1 cellular context compared by ENCODE assay signal in the genomic region with DNA sequence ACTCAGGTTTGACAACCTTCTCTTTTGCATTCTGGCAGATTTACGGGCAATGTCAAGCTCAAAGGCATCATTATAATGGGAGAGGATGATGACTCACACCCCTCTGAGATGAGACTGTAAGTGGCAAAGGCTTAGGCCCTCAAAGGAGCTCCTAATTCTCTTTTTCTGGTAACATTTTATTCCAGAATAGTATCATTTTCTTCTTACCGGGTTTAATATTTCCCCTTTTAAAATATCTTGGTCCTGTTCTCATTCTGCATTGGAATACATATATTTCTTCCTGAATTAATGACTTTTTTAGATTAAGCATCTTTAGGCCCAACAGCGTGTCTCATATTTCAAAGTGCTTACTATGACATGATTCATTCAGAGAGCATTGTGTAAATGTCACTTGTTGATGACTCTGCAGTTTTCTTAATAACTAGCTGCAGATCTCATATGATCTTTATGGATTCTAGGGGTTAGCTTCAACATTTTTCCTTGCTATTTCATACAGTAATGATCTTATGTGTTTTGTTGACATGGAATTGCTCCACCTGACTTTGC.
A peak's percentile ranks its signal among the peaks of the same experiment; 100 is the strongest.
TF ChIP-seq lines count a peak whose summit lies in the region.

No MANE protein-coding gene starts in this region.

TF ChIP-seq in K562, 482 proteins besides CTCF, POLR2A, EP300 and RAD21 (continues in another document):
- no peak for TF ChIP-seq ATF1 (CRISPR knock-in tag; IDR thresholded peaks at IDR 0.05)
- TF ChIP-seq ATF1 (tag; IDR thresholded peaks at IDR 0.05): peak; percentile 30; the same call in 1 of the 2 replicates
- peak; percentile 81 for TF ChIP-seq SMARCA4 (IDR thresholded peaks at IDR 0.05)
- TF ChIP-seq ATF7 (IDR thresholded peaks at IDR 0.05): peak; percentile 20; the same call in 1 of the 2 replicates
- TF ChIP-seq PBX2 (CRISPR knock-in tag; IDR thresholded peaks at IDR 0.05; ENCODE audit: low read depth): no peak
- TF ChIP-seq PBX2 (tag; conservative IDR thresholded peaks at IDR 0.05; ENCODE audit: low read depth): peak; percentile 79
- no peak for TF ChIP-seq SRF (CRISPR knock-in tag; IDR thresholded peaks at IDR 0.05)
- TF ChIP-seq MAFK (IDR thresholded peaks at IDR 0.05; ENCODE audit: low read length): peak; percentile 98
- 0 out of 2 replicates have a peak, but pooled peaks have one; percentile 30 for TF ChIP-seq ZNF668 (CRISPR knock-in tag; IDR thresholded peaks at IDR 0.05)
- peak; percentile 93 for TF ChIP-seq ATF3 (IDR thresholded peaks at IDR 0.05)
- no peak for TF ChIP-seq ATF3 (CRISPR knock-in tag; conservative IDR thresholded peaks at IDR 0.05)
- no peak for TF ChIP-seq PCBP2 (IDR thresholded peaks at IDR 0.05; ENCODE audit: low read depth, low read length, poor library complexity, severe bottlenecking)
- TF ChIP-seq SP1 (CRISPR knock-in tag; IDR thresholded peaks at IDR 0.05): no peak
- peak; percentile 95 for TF ChIP-seq FOSL1 (tag; conservative IDR thresholded peaks at IDR 0.05)
- TF ChIP-seq DPF2 (IDR thresholded peaks at IDR 0.05): peak; percentile 88
- TF ChIP-seq ILF3 (IDR thresholded peaks at IDR 0.05; ENCODE audit: borderline replicate concordance): no peak
- TF ChIP-seq MEIS2 (IDR thresholded peaks at IDR 0.05; ENCODE audit: partially characterized antibody): peak; percentile 89
- 0 out of 2 replicates have a peak, but pooled peaks have one; percentile 19 for TF ChIP-seq SOX6 (IDR thresholded peaks at IDR 0.05)
- TF ChIP-seq DACH1 (IDR thresholded peaks at IDR 0.05; ENCODE audit: partially characterized antibody): peak; percentile 69
- peak; percentile 82; the same call in 1 of the 2 replicates for TF ChIP-seq LEF1 (IDR thresholded peaks at IDR 0.05)
- TF ChIP-seq JUND (IDR thresholded peaks at IDR 0.05; ENCODE audit: borderline replicate concordance, low read depth, low read length): peak; percentile 69
- peak; percentile 81; the same call in 2 of the 3 replicates for TF ChIP-seq JUND (tag; IDR thresholded peaks at IDR 0.05; ENCODE audit: borderline replicate concordance, low read depth, low read length)
- peak; percentile 60 for TF ChIP-seq PKNOX1 (IDR thresholded peaks at IDR 0.05)
- peak; percentile 51 for TF ChIP-seq ZFX (CRISPR knock-in tag; IDR thresholded peaks at IDR 0.05)
- no peak for TF ChIP-seq GATA2 (CRISPR knock-in tag; IDR thresholded peaks at IDR 0.05)
- TF ChIP-seq CEBPG (CRISPR knock-in tag; IDR thresholded peaks at IDR 0.05): no peak
- TF ChIP-seq CEBPG (tag; conservative IDR thresholded peaks at IDR 0.05 in 1 of 2, IDR thresholded peaks at IDR 0.05 in 1 of 2): 0 out of 4 replicates have a peak, but pooled peaks of 1 of the 2 experiments have one; percentile 18
- TF ChIP-seq MAFG (tag; conservative IDR thresholded peaks at IDR 0.05): peak; percentile 100
- peak; percentile 98 for TF ChIP-seq MAFF (IDR thresholded peaks at IDR 0.05; ENCODE audit: low read length)
- TF ChIP-seq TCF7 (IDR thresholded peaks at IDR 0.05; ENCODE audit: borderline replicate concordance): peak; percentile 28; the same call in 1 of the 2 replicates
- TF ChIP-seq, protein P1, sequence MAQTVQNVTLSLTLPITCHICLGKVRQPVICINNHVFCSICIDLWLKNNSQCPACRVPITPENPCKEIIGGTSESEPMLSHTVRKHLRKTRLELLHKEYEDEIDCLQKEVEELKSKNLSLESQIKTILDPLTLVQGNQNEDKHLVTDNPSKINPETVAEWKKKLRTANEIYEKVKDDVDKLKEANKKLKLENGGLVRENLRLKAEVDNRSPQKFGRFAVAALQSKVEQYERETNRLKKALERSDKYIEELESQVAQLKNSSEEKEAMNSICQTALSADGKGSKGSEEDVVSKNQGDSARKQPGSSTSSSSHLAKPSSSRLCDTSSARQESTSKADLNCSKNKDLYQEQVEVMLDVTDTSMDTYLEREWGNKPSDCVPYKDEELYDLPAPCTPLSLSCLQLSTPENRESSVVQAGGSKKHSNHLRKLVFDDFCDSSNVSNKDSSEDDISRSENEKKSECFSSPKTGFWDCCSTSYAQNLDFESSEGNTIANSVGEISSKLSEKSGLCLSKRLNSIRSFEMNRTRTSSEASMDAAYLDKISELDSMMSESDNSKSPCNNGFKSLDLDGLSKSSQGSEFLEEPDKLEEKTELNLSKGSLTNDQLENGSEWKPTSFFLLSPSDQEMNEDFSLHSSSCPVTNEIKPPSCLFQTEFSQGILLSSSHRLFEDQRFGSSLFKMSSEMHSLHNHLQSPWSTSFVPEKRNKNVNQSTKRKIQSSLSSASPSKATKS (CRISPR knock-in tag; IDR thresholded peaks at IDR 0.05): 0 out of 2 replicates have a peak, but pooled peaks have one; percentile 50
- TF ChIP-seq, protein P2, sequence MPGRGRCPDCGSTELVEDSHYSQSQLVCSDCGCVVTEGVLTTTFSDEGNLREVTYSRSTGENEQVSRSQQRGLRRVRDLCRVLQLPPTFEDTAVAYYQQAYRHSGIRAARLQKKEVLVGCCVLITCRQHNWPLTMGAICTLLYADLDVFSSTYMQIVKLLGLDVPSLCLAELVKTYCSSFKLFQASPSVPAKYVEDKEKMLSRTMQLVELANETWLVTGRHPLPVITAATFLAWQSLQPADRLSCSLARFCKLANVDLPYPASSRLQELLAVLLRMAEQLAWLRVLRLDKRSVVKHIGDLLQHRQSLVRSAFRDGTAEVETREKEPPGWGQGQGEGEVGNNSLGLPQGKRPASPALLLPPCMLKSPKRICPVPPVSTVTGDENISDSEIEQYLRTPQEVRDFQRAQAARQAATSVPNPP (IDR thresholded peaks at IDR 0.05; ENCODE audit: borderline replicate concordance, insufficient read depth, insufficient read length): no peak
- no peak for TF ChIP-seq HCFC1 (IDR thresholded peaks at IDR 0.05; ENCODE audit: low read depth, low read length)
- peak; percentile 49; the same call in 1 of the 2 replicates for TF ChIP-seq HDAC2 (IDR thresholded peaks at IDR 0.05)
- TF ChIP-seq NFE2 (IDR thresholded peaks at IDR 0.05; ENCODE audit: low read depth): peak; percentile 92
- TF ChIP-seq SNRNP70 (optimal IDR thresholded peaks at IDR 0.05; ENCODE audit: low read depth, low read length): no peak
- TF ChIP-seq JUN (IDR thresholded peaks at IDR 0.05; ENCODE audit: borderline replicate concordance, low read depth, low read length): peak; percentile 43; the same call in 1 of the 2 replicates
- TF ChIP-seq JUN (CRISPR knock-in tag; IDR thresholded peaks at IDR 0.05; ENCODE audit: borderline replicate concordance): no peak
- 0 out of 4 replicates have a peak, but pooled peaks of 1 of the 2 experiments have one; percentile 24 for TF ChIP-seq TRIM24 (IDR thresholded peaks at IDR 0.05)
- TF ChIP-seq MYC (IDR thresholded peaks at IDR 0.05; ENCODE audit: low read depth, low read length): 0 out of 2 replicates have a peak, but pooled peaks have one; percentile 29
- no peak for TF ChIP-seq MYC (CRISPR knock-in tag; IDR thresholded peaks at IDR 0.05; ENCODE audit: borderline replicate concordance, low read depth)
- peak; percentile 99 for TF ChIP-seq C11orf30 (IDR thresholded peaks at IDR 0.05; ENCODE audit: low read depth)
- TF ChIP-seq RBFOX2 (IDR thresholded peaks at IDR 0.05; ENCODE audit: low read depth, low read length): peak; percentile 41
- TF ChIP-seq KAT2B (IDR thresholded peaks at IDR 0.05; ENCODE audit: low read depth, low read length): no peak
- 0 out of 2 replicates have a peak, but pooled peaks have one; percentile 34 for TF ChIP-seq NFATC3 (IDR thresholded peaks at IDR 0.05)
- no peak for TF ChIP-seq SMAD1 (IDR thresholded peaks at IDR 0.05; ENCODE audit: low read depth, low read length, partially characterized antibody)
- TF ChIP-seq MNT (conservative IDR thresholded peaks at IDR 0.05): peak; percentile 52 to 65; a peak in 3 of 4 replicates
- TF ChIP-seq ZNF134 (CRISPR knock-in tag; conservative IDR thresholded peaks at IDR 0.05): no peak
- peak; percentile 88 for TF ChIP-seq ARID3A (IDR thresholded peaks at IDR 0.05; ENCODE audit: borderline replicate concordance, low read depth, low read length)
- TF ChIP-seq RBM17 (IDR thresholded peaks at IDR 0.05; ENCODE audit: borderline replicate concordance, low read depth, low read length): no peak
- no peak for TF ChIP-seq PATZ1 (CRISPR knock-in tag; IDR thresholded peaks at IDR 0.05; ENCODE audit: borderline replicate concordance)
